8 cellular contexts compared by ENCODE assay signal in genomic region chr1:166839600-166840308, GRCh38. TPM values are rescaled to one million over a fixed set of nuclear protein-coding genes. Genes with fewer than 3 reads are reported as not detected.
A peak's percentile ranks its signal among the peaks of the same experiment; 100 is the strongest.
DNase-seq lines count a peak whose midpoint lies in the region; ATAC-seq and TF ChIP-seq lines count a peak whose summit lies in the region.

No MANE protein-coding gene starts in this region.

- no peaks in the 10 kb centered on the region for H4K20me1 ChIP-seq in KMS-11 (ENCODE audit: insufficient read depth)

- H3K4me1 ChIP-seq in ES-I3 (ENCODE audit: insufficient read depth, low read length) (peaks cover 11% of the 10 kb centered on the region), KMS-11 (ENCODE audit: low read depth, poor library complexity, severe bottlenecking) (peaks cover 25% of the 10 kb centered on the region), iPS DF 6.9 (ENCODE audit: control insufficient read depth, insufficient read depth, low read length) (peaks cover 4% of the 10 kb centered on the region), sigmoid colon (peaks cover 0 to 59% (median 55%) of the 10 kb centered on the region in 4 donors)

- TF ChIP-seq POLR2A in sigmoid colon (IDR thresholded peaks at IDR 0.05) = no peak

- H3K9me3 ChIP-seq in ES-I3 (ENCODE audit: control insufficient read depth, insufficient read depth, low read length) = no peaks in the 10 kb centered on the region
- H3K9me3 ChIP-seq in iPS DF 6.9 (ENCODE audit: control insufficient read depth, insufficient read depth, low read length) = no peaks in the 10 kb centered on the region
- H3K9me3 ChIP-seq in sigmoid colon = no peaks in the 10 kb centered on the region

- peak; percentile 39 for TF ChIP-seq CTCF in KMS-11 (conservative IDR thresholded peaks at IDR 0.05; ENCODE audit: low read depth, low read length)
- peak in 1 of 4 experiments; percentile 12 for TF ChIP-seq CTCF in sigmoid colon (IDR thresholded peaks at IDR 0.05)

- H3K27me3 ChIP-seq in KMS-11 (ENCODE audit: insufficient read depth, low read depth) (no peaks in the 10 kb centered on the region), iPS DF 6.9 (ENCODE audit: control insufficient read depth, insufficient read depth, low read length) (no peaks in the 10 kb centered on the region), sigmoid colon (no peaks in the 10 kb centered on the region)

- H3K9ac ChIP-seq in ES-I3 (ENCODE audit: low read depth, low read length) = peak overlapping the region; percentile 97
- peak overlapping the region; percentile 95; the same call in 1 of the 2 replicates for H3K9ac ChIP-seq in KMS-11

- H3K4me2 ChIP-seq in KMS-11 = peak overlapping the region; percentile 66

- DNase-seq in T follicular helper cell (ENCODE audit: low read depth) (peak; percentile 48), iPS DF 6.9 (ENCODE audit: low read depth, low spot score) (no peak), sigmoid colon (peak; percentile 76), NCI-H128 (lab: John Stamatoyannopoulos, UW; ENCODE audit: unreplicated experiment) (no peak)

- H2AFZ ChIP-seq in KMS-11 (ENCODE audit: low read depth) = peak overlapping the region; percentile 46; the same call in 1 of the 2 replicates

- peaks cover 34% of the 10 kb centered on the region; the same call in 1 of the 2 replicates for H3K79me2 ChIP-seq in KMS-11 (ENCODE audit: insufficient read depth, low read depth)

- H3K4me3 ChIP-seq in KMS-11 (IDR thresholded peaks at IDR 0.05; ENCODE audit: insufficient read depth, low read depth, low read length) (peak overlapping the region; percentile 30), iPS DF 6.9 (ENCODE audit: low read length) (peak overlapping the region; percentile 55; the same call in 1 of the 2 replicates), sigmoid colon (peak overlapping the region; percentile 56 to 82 (median 77))

- no peak for TF ChIP-seq EP300 in sigmoid colon (IDR thresholded peaks at IDR 0.05)

- WGBS in iPS DF 6.9 (ENCODE audit: insufficient coverage, insufficient read length) = no CpG with 5 or more reads among the region's 82 CpGs
- WGBS in sigmoid colon, 2 donors = 1% methylated on average over 82 of the region's 82 CpGs

- intact Hi-C loops in sigmoid colon (cut with DNase I) = loop anchor here (1.0 kb wide), 1 partner anchor 37 kb away; the partner anchor contains the start of gene TADA1

- peak; percentile 33 for ATAC-seq in GM21723 (IDR thresholded peaks at IDR 0.05; ENCODE audit: unreplicated experiment)

- H3K27ac ChIP-seq in KMS-11 = peak overlapping the region; percentile 27; the same call in 1 of the 2 replicates
- H3K27ac ChIP-seq in angular gyrus (ENCODE audit: low read depth, low read length) = peak overlapping the region; percentile 78
- no peak overlapping the region for H3K27ac ChIP-seq in iPS DF 6.9 (ENCODE audit: low read length)
- H3K27ac ChIP-seq in sigmoid colon = peak overlapping the region; percentile 87 to 92 (median 88)

- peaks cover 33% of the 10 kb centered on the region for H3K36me3 ChIP-seq in ES-I3 (ENCODE audit: insufficient read depth, low read length)
- peaks cover 13% of the 10 kb centered on the region; the same call in 1 of the 2 replicates for H3K36me3 ChIP-seq in KMS-11 (ENCODE audit: insufficient read depth)
- peaks cover 31% of the 10 kb centered on the region for H3K36me3 ChIP-seq in iPS DF 6.9 (ENCODE audit: control insufficient read depth, insufficient read depth, low read length)
- peaks cover 4 to 39% (median 23%) of the 10 kb centered on the region in 4 donors for H3K36me3 ChIP-seq in sigmoid colon

RNA-seq across cellular contexts. Expression of gene POGK, which starts 0.5 kb away (rescaled TPM):
- total RNA-seq in sigmoid colon = 10 to 100 TPM; 22.2 to 23.5 (median 22.9) TPM
- polyA plus RNA-seq in sigmoid colon = 10 to 100 TPM in 1 of 3 donors, 1 to 10 TPM in 2; 6.6 to 11.9 (median 6.7) TPM

RNA-seq across cellular contexts. Expression of gene TADA1, which starts 36.3 kb away (rescaled TPM):
- total RNA-seq in sigmoid colon = 10 to 100 TPM in 2 of 4 donors, 1 to 10 TPM in 2; 8.3 to 16.4 (median 11.2) TPM
- polyA plus RNA-seq in sigmoid colon = 1 to 10 TPM; 7.2 to 9.2 (median 8.2) TPM

Comparison
In these comparisons a context has a peak if more than half of its experiments do, and no peak if none do; other contexts are left out.
1. DNase-seq: peak in T follicular helper cell (single experiment) and sigmoid colon (single experiment); none in iPS DF 6.9 (single experiment) and NCI-H128 (single experiment).
2. Peak in every context shown above with its lines, with median percentiles within 50 percentile points of each other: H3K4me3 ChIP-seq.